In the genomic region with DNA sequence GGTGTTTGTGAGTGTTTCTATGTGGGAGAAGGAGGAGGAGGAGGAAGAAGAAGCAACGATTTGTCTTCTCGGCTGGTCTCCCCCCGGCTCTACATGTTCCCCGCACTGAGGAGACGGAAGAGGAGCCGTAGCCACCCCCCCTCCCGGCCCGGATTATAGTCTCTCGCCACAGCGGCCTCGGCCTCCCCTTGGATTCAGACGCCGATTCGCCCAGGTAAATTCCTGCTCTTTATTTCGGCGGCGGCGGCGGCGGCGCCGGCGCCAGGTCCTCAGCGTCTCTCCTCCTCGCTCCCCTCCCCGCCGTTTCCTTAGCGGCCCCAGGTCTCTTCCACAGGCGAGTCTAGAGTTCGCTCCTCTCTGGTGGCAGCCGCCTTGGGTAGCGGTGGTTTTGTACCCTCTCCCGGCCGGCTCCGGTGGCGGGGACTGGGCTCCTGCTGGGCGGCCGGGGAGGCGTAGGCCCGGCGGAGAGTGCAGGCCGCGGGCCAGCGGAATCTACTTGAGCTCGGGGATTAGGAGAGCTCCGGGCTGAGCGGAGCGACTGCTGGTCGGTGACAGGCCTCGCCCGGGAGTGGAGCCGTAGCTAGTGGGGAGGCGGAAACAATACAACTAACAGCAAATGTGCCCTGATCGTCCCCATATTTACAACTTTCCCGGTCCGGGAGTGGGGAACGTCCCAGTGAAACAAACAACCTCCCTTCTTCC, we compare ENCODE assay signal across 8 cellular contexts. TPM values are rescaled to one million over a fixed set of nuclear protein-coding genes. Genes with fewer than 3 reads are reported as not detected.
DNase-seq lines count a peak whose midpoint lies in the region; ATAC-seq lines count a peak whose summit lies in the region.

No MANE protein-coding gene starts in this region.

- peak overlapping the region; percentile 51 for H2BK5ac ChIP-seq in mesenchymal stem cell (ENCODE audit: low read depth, low read length, poor library complexity, severe bottlenecking)

- H3K14ac ChIP-seq in mesenchymal stem cell (ENCODE audit: low read length in 2 of 2), result peak overlapping the region; percentile 88 to 92

- peak; percentile 20 for ATAC-seq in HG03135 (IDR thresholded peaks at IDR 0.05; ENCODE audit: unreplicated experiment)

- peak overlapping the region in 1 of 2 experiments; percentile 99 for H3K23ac ChIP-seq in mesenchymal stem cell (ENCODE audit: low read length in 2 of 2)

- peak overlapping the region; percentile 99 for H3K4me3 ChIP-seq in effector memory CD4-positive, alpha-beta T cell (ENCODE audit: insufficient read depth, low read depth, low read length, poor library complexity, severe bottlenecking)
- peak overlapping the region; percentile 74 to 89 for H3K4me3 ChIP-seq in mesenchymal stem cell (ENCODE audit: insufficient read depth in 1 of 2, low read depth in 1 of 2, low read length in 2 of 2)

- H3K27me3 Mint-ChIP-seq in activated CD4-positive, alpha-beta memory T cell treated with anti-CD3 and anti-CD28 coated beads, Interleukin-2, amount 10 ng/mL, durations not matched to agents 7 days and 5 days, result no peaks in the 10 kb centered on the region

- under 1% methylated on average over 48 of the region's 57 CpGs for WGBS in mesenchymal stem cell

- peak overlapping the region; percentile 94 for H3K27ac ChIP-seq in effector memory CD4-positive, alpha-beta T cell (ENCODE audit: insufficient read depth, low read length, poor library complexity, severe bottlenecking)
- H3K27ac ChIP-seq in mesenchymal stem cell (ENCODE audit: low read length, poor library complexity, severe bottlenecking), result peak overlapping the region; percentile 96

- peak overlapping the region; percentile 96 for H3K27ac Mint-ChIP-seq in activated CD4-positive, alpha-beta memory T cell treated with anti-CD3 and anti-CD28 coated beads, Interleukin-2, amount 10 ng/mL, durations not matched to agents 7 days and 5 days

- peak overlapping the region; percentile 83 to 93 for H3K18ac ChIP-seq in mesenchymal stem cell (ENCODE audit: low read depth in 1 of 2, low read length in 2 of 2)

- H2BK12ac ChIP-seq in mesenchymal stem cell (ENCODE audit: low read length in 2 of 2), result no peak overlapping the region

- H3K4me2 ChIP-seq in mesenchymal stem cell (ENCODE audit: low read length, poor library complexity, severe bottlenecking), result peak overlapping the region; percentile 65

- POLR2A ChIA-PET in activated CD4-positive, alpha-beta memory T cell treated with anti-CD3 and anti-CD28 coated beads, Interleukin-2, amount 10 ng/mL, durations not matched to agents 7 days and 5 days (lab: Charles Lee), result interaction anchor here (0.8 to 3.0 kb wide), 9 partner anchors 10 to 844 kb away, joined by 3 to 21 read pairs (median 4); a partner anchor contains a TSS

- no peak overlapping the region for H2AK5ac ChIP-seq in mesenchymal stem cell (ENCODE audit: low read length, severe bottlenecking)

- H3K27me3 ChIP-seq in effector memory CD4-positive, alpha-beta T cell (replicated peaks; ENCODE audit: control insufficient read depth, insufficient read depth, low read length, poor library complexity, severe bottlenecking), result no peaks in the 10 kb centered on the region
- no peaks in the 10 kb centered on the region for H3K27me3 ChIP-seq in mesenchymal stem cell (ENCODE audit: control insufficient read depth in 1 of 2, insufficient read depth in 1 of 2, low read length in 2 of 2)

- peaks cover 16% of the 10 kb centered on the region for H3K36me3 Mint-ChIP-seq in activated CD4-positive, alpha-beta memory T cell treated with anti-CD3 and anti-CD28 coated beads, Interleukin-2, amount 10 ng/mL, durations not matched to agents 7 days and 5 days (ENCODE audit: low read depth)

- peak overlapping the region; percentile 18 for H4K91ac ChIP-seq in mesenchymal stem cell (ENCODE audit: low read length)

- peak overlapping the region; percentile 5 to 95 for H3K4ac ChIP-seq in mesenchymal stem cell (ENCODE audit: low read depth in 1 of 2, low read length in 2 of 2)

- no peaks in the 10 kb centered on the region for H3K9me3 Mint-ChIP-seq in activated CD4-positive, alpha-beta memory T cell treated with anti-CD3 and anti-CD28 coated beads, Interleukin-2, amount 10 ng/mL, durations not matched to agents 7 days and 5 days

- peaks cover 24% of the 10 kb centered on the region for H3K4me1 ChIP-seq in effector memory CD4-positive, alpha-beta T cell (ENCODE audit: control insufficient read depth, insufficient read depth, low read length, poor library complexity, severe bottlenecking)
- H3K4me1 ChIP-seq in mesenchymal stem cell (ENCODE audit: control insufficient read depth, insufficient read depth, low read depth, low read length), result no peaks in the 10 kb centered on the region

- H4K8ac ChIP-seq in mesenchymal stem cell (ENCODE audit: low read length), result peak overlapping the region; percentile 75

- H3K4me1 Mint-ChIP-seq in activated CD4-positive, alpha-beta memory T cell treated with anti-CD3 and anti-CD28 coated beads, Interleukin-2, amount 10 ng/mL, durations not matched to agents 7 days and 5 days, result peaks cover 45% of the 10 kb centered on the region

- H2AFZ ChIP-seq in mesenchymal stem cell (ENCODE audit: low read depth, low read length), result peak overlapping the region; percentile 77

- H3K9me3 ChIP-seq in effector memory CD4-positive, alpha-beta T cell (ENCODE audit: control insufficient read depth, low read length), result no peaks in the 10 kb centered on the region
- no peaks in the 10 kb centered on the region for H3K9me3 ChIP-seq in mesenchymal stem cell (ENCODE audit: control insufficient read depth, low read length)

- peak; percentile 64 to 80 for DNase-seq in NCI-H2081 (lab: John Stamatoyannopoulos, UW)
- DNase-seq in NCI-H2081 treated with DMSO at 0.1 percent for 48 hours (lab: John Stamatoyannopoulos, UW), result no peak
- peak; percentile 81 for DNase-seq in NCI-H510A treated with DMSO at 0.1 percent for 48 hours (lab: John Stamatoyannopoulos, UW)
- peak; percentile 62 for DNase-seq in activated CD4-positive, alpha-beta memory T cell treated with anti-CD3 and anti-CD28 coated beads, Interleukin-2, amount 10 ng/mL, durations not matched to agents 7 days and 5 days
- peak in 1 of 3 donors; percentile 23 for DNase-seq in effector memory CD4-positive, alpha-beta T cell
- DNase-seq in mesenchymal stem cell, result peak; percentile 77
- DNase-seq in stimulated activated CD8-positive, alpha-beta memory T cell treated with anti-CD3 and anti-CD28 coated beads, Interleukin-12 subunit alpha, Interleukin-12 subunit beta, amount 100 ng/mL, for 4 hours (ENCODE audit: low read depth), result peak; percentile 42

- H3K9ac ChIP-seq in mesenchymal stem cell (ENCODE audit: low read length), result peak overlapping the region; percentile 93

- no peaks in the 10 kb centered on the region for H3K36me3 ChIP-seq in effector memory CD4-positive, alpha-beta T cell (ENCODE audit: control insufficient read depth, insufficient read depth, low read length)
- peaks cover 0 to under 1% of the 10 kb centered on the region in 2 experiments for H3K36me3 ChIP-seq in mesenchymal stem cell (ENCODE audit: control insufficient read depth in 1 of 2, insufficient read depth in 2 of 2, low read depth in 1 of 2, low read length in 2 of 2)

- CTCF ChIA-PET in activated CD4-positive, alpha-beta memory T cell treated with anti-CD3 and anti-CD28 coated beads, Interleukin-2, amount 10 ng/mL, durations not matched to agents 7 days and 5 days (lab: Charles Lee), result interaction anchor here (0.9 to 1.5 kb wide), 4 partner anchors 68 to 502 kb away, joined by 3 to 8 read pairs (median 3); a partner anchor contains a TSS

- H2BK15ac ChIP-seq in mesenchymal stem cell (ENCODE audit: low read depth, poor library complexity, severe bottlenecking), result peak overlapping the region; percentile 67

- no peaks in the 10 kb centered on the region for H3K79me1 ChIP-seq in mesenchymal stem cell (replicated peaks; ENCODE audit: low read length, poor library complexity, severe bottlenecking)

- H2BK120ac ChIP-seq in mesenchymal stem cell (ENCODE audit: low read depth, low read length), result peak overlapping the region; percentile 92

- peak overlapping the region; percentile 78 for H3K4me3 Mint-ChIP-seq in activated CD4-positive, alpha-beta memory T cell treated with anti-CD3 and anti-CD28 coated beads, Interleukin-2, amount 10 ng/mL, durations not matched to agents 7 days and 5 days

RNA-seq across cellular contexts. Expression of a gene that starts 0.5 kb away (rescaled TPM):
- total RNA-seq in activated CD4-positive, alpha-beta memory T cell treated with anti-CD3 and anti-CD28 coated beads, Interleukin-2, amount 10 ng/mL, durations not matched to agents 7 days and 5 days, result 10 to 100 TPM; 55.5 to 58.7 TPM
- polyA plus RNA-seq in mesenchymal stem cell (2013, experiment 1 of 2), result 17.2 TPM
- polyA plus RNA-seq in mesenchymal stem cell (2013, experiment 2 of 2), result 15.4 TPM
